Comparison of ENCODE assay signal across 15 cellular contexts in the genomic region with DNA sequence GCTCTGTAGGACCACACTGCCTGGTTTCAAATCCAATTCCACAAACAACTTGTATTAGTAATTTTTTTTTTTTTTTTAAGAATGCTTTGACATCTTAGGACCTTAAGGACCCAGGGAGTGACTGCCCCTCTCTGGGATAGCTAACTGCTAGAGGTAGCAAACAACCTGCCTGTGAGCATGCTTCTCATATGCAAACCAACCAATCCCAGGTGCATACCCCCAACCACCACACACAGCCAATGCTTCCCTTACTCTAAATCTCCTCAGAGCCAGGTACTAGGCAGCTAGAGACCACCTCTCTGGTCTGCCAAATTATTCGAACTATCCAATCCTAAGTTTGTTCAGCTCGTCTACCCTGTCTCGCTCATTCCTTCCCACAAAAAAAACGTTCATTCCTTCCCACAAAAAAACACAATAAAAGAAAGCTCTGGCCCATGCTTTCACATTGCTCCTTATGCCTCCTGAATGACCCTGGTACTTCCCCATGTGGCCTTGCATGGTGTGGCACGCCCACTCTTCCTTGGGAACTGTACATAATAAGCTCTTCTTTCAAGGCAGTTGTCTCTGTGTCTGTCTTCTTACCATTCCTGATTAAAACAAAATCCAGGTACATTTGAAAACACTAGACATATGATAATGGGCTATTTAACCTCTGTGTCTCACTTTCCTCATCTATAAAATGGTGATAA. TPM values are rescaled to one million over a fixed set of nuclear protein-coding genes. Genes with fewer than 3 reads are reported as not detected.
A peak's percentile ranks its signal among the peaks of the same experiment; 100 is the strongest.
DNase-seq lines count a peak whose midpoint lies in the region; ATAC-seq and TF ChIP-seq lines count a peak whose summit lies in the region.
"Had no signal": no experiment of that assay in that cellular context is flagged by ENCODE, and none has a peak within 500 bp of the region (broad histone marks: within the 10 kb centered on the region; RNA-seq: fewer than 3 reads in every experiment).

No MANE protein-coding gene starts in this region.

- WGBS in GM23248 (ENCODE audit: low coverage in 1 of 2, low lambda C conversion rate in 2 of 2, missing lambda C conversion rate in 2 of 2), 2 experiments: 80 to 98% methylated on average over 4 to 5 of the region's 5 CpGs
- WGBS in IMR-90 (ENCODE audit: extremely low coverage in 2 of 2, insufficient read length in 1 of 2), 2 experiments: 60% methylated on average over 4 of the region's 5 CpGs; no CpG with 5 or more reads in 1 of the 2 experiments

- peak overlapping the region; percentile 44; the same call in 1 of the 2 replicates for H3K14ac ChIP-seq in IMR-90 (replicated peaks; ENCODE audit: low read depth, low read length)

- H3K4me1 Mint-ChIP-seq in chondrocyte (ENCODE audit: low read depth): peaks cover 50% of the 10 kb centered on the region

- H3K79me2 ChIP-seq in GM23248 (ENCODE audit: insufficient read depth) (peaks cover 34% of the 10 kb centered on the region), osteoblast (ENCODE audit: insufficient read depth, low read length) (peaks cover 72% of the 10 kb centered on the region)

- H3K27ac Mint-ChIP-seq in chondrocyte (ENCODE audit: unreplicated experiment): peak overlapping the region; percentile 88

- ATAC-seq in IMR-90 (ENCODE audit: low read depth) (no peak; the same call in 1 of the 2 replicates), GM18873 (IDR thresholded peaks at IDR 0.05; ENCODE audit: low FRiP score, unreplicated experiment) (no peak)
- ATAC-seq: right cardiac atrium had no signal

- no peak overlapping the region for H3K4me3 ChIP-seq in GM23248
- H3K4me3 ChIP-seq in IMR-90 (ENCODE audit: insufficient read depth, low read depth, low read length): no peak overlapping the region
- no peak overlapping the region for H3K4me3 ChIP-seq in osteoblast (ENCODE audit: insufficient read depth, low read length)

- BruUV-seq in IMR-90 (replicated peaks; lab: Mats Ljungman, UMichigan): no TSS peak

- DNase-seq in GM23248: peak; percentile 4
- no peak for DNase-seq in IMR-90
- no peak for DNase-seq in chondrocyte (ENCODE audit: low spot score)
- DNase-seq in osteoblast (ENCODE audit: insufficient read length, low spot score, missing footprints): no peak
- DNase-seq in activated CD4-positive, alpha-beta T cell treated with anti-CD3 and anti-CD28 coated beads, Interleukin-2, amount 50 U/mL, for 48 hours: no peak
- DNase-seq in NCI-H1417 treated with DMSO at 0.1 percent for 48 hours (lab: John Stamatoyannopoulos, UW): no peak
- no peak for DNase-seq in T-helper 9 cell
- DNase-seq: activated CD4-positive, CD25-positive, alpha-beta regulatory T cell treated with anti-CD3 and anti-CD28 coated beads, Interleukin-2, amount 50 U/mL, for 72 hours; activated CD8-positive, alpha-beta memory T cell treated with anti-CD3 and anti-CD28 coated beads, Interleukin-2, amount 50 U/mL, for 48 hours; hypothalamus; NCI-H1436 treated with DMSO at 0.1 percent for 48 hours; nucleus accumbens; right cardiac atrium had no signal

- H3K4me1 ChIP-seq in GM23248 (ENCODE audit: insufficient read depth): peaks cover 28% of the 10 kb centered on the region
- H3K4me1 ChIP-seq in IMR-90 (ENCODE audit: control insufficient read depth, insufficient read depth, low read length): peaks cover 7% of the 10 kb centered on the region; the same call in 1 of the 2 replicates
- peaks cover 31% of the 10 kb centered on the region for H3K4me1 ChIP-seq in osteoblast (ENCODE audit: insufficient read depth, low read length)

- H2AFZ ChIP-seq in GM23248 (no peak overlapping the region), IMR-90 (replicated peaks; ENCODE audit: low read length, poor library complexity) (no peak overlapping the region), osteoblast (ENCODE audit: low read length) (no peak overlapping the region)

- TF ChIP-seq POLR2A in IMR-90 (IDR thresholded peaks at IDR 0.05; ENCODE audit: low read depth, low read length): no peak

- H3K9ac ChIP-seq in GM23248: no peak overlapping the region
- H3K9ac ChIP-seq in IMR-90 (ENCODE audit: low read depth, low read length): no peak overlapping the region
- H3K9ac ChIP-seq: KMS-11 had no signal

- H3K79me1 ChIP-seq in IMR-90 (ENCODE audit: low read depth in 1 of 2, low read length in 2 of 2): peaks cover 11 to 26% of the 10 kb centered on the region in 2 experiments

- no peaks in the 10 kb centered on the region for H3K9me3 ChIP-seq in GM23248 (ENCODE audit: low read depth)
- no peaks in the 10 kb centered on the region for H3K9me3 ChIP-seq in IMR-90 (ENCODE audit: control insufficient read depth, insufficient read depth, low read length)
- no peaks in the 10 kb centered on the region for H3K9me3 ChIP-seq in osteoblast (ENCODE audit: low read depth, low read length)

- CTCF ChIA-PET in IMR-90 (lab: Yijun Ruan, JAX): interaction anchor here (0.5 to 1.1 kb wide), 2 partner anchors 9 to 407 kb away, joined by 3 read pairs; no protein-coding TSS in a partner anchor

- TF ChIP-seq RAD21 in IMR-90 (IDR thresholded peaks at IDR 0.05; ENCODE audit: low read length): no peak

- no peak overlapping the region for H3K56ac ChIP-seq in IMR-90 (ENCODE audit: extremely low read depth, insufficient read depth, low read length)

- H3K27ac ChIP-seq in GM23248 (peak overlapping the region; percentile 18; the same call in 1 of the 2 replicates), IMR-90 (ENCODE audit: insufficient read depth, low read length) (no peak overlapping the region), osteoblast (ENCODE audit: low read depth, low read length) (peak overlapping the region; percentile 64)
- H3K27ac ChIP-seq: KMS-11 had no signal

- peak overlapping the region; percentile 3 for H2BK5ac ChIP-seq in IMR-90 (ENCODE audit: low read depth, low read length, poor library complexity, severe bottlenecking)

- H3K36me3 Mint-ChIP-seq in chondrocyte (ENCODE audit: low read depth): peaks cover 11% of the 10 kb centered on the region

- peak overlapping the region; percentile 31 for H3K4ac ChIP-seq in IMR-90 (ENCODE audit: low read depth, low read length)

- no peaks in the 10 kb centered on the region for H3K27me3 Mint-ChIP-seq in chondrocyte (ENCODE audit: low read depth)

- H4K91ac ChIP-seq in IMR-90 (ENCODE audit: insufficient read depth, low read depth, low read length): no peak overlapping the region; the same call in 1 of the 2 replicates

- H2BK120ac ChIP-seq in IMR-90 (ENCODE audit: low read depth, low read length): peak overlapping the region; percentile 25

- peak overlapping the region; percentile 47 for H2AK9ac ChIP-seq in IMR-90 (replicated peaks; ENCODE audit: low read depth, low read length, poor library complexity)

- no peak overlapping the region for H2BK15ac ChIP-seq in IMR-90 (ENCODE audit: low read depth, low read length)

- dilution Hi-C loops in IMR-90 (cut with HindIII; ENCODE audit: low sequenced_read_pairs, unreplicated experiment): no loop called here

- H3K36me3 ChIP-seq in GM23248 (ENCODE audit: low read depth) (no peaks in the 10 kb centered on the region), IMR-90 (ENCODE audit: control insufficient read depth, insufficient read depth, low read length) (no peaks in the 10 kb centered on the region), osteoblast (ENCODE audit: insufficient read depth, low read length) (peaks cover 19% of the 10 kb centered on the region)

- no peaks in the 10 kb centered on the region for H3K9me2 ChIP-seq in GM23248 (ENCODE audit: insufficient read depth)

- no peak overlapping the region for H4K5ac ChIP-seq in IMR-90 (ENCODE audit: low read depth, low read length)

- TF ChIP-seq CTCF in IMR-90 (conservative IDR thresholded peaks at IDR 0.05; ENCODE audit: low read depth, low read length) (no peak), chondrocyte (IDR thresholded peaks at IDR 0.05) (no peak), osteoblast (IDR thresholded peaks at IDR 0.05; ENCODE audit: extremely low read depth, low read depth, low read length) (no peak)

- POLR2A ChIA-PET in IMR-90 (lab: Charles Lee; ENCODE audit: unreplicated experiment): interaction anchor here (0.6 kb wide), 1 partner anchor 640 kb away, joined by 4 read pairs; no protein-coding TSS in a partner anchor

- H3K9me1 ChIP-seq in IMR-90 (ENCODE audit: insufficient read depth, low read length): peaks cover 6% of the 10 kb centered on the region

- peaks cover 32% of the 10 kb centered on the region for H3F3A ChIP-seq in GM23248 (ENCODE audit: insufficient read depth)

- peaks cover 5% of the 10 kb centered on the region for H3K9me3 Mint-ChIP-seq in chondrocyte (ENCODE audit: low read depth)

- no peak overlapping the region for H3K4me3 Mint-ChIP-seq in chondrocyte (ENCODE audit: unreplicated experiment)

- H3K27me3 ChIP-seq in GM23248 (replicated peaks; ENCODE audit: insufficient read depth) (no peaks in the 10 kb centered on the region), IMR-90 (ENCODE audit: control insufficient read depth, insufficient read depth, low read length) (no peaks in the 10 kb centered on the region), osteoblast (ENCODE audit: insufficient read depth, low read length) (no peaks in the 10 kb centered on the region)

- peak overlapping the region; percentile 45; the same call in 1 of the 2 replicates for H3K23ac ChIP-seq in IMR-90 (ENCODE audit: low read depth, low read length)

- H4K8ac ChIP-seq in IMR-90 (ENCODE audit: low read depth in 2 of 2, low read length in 2 of 2): peak overlapping the region in 1 of 2 experiments; percentile 45; a peak in 1 of 4 replicates

- H3K4me2 ChIP-seq in GM23248 (ENCODE audit: unreplicated experiment): no peak overlapping the region
- no peak overlapping the region for H3K4me2 ChIP-seq in IMR-90 (ENCODE audit: low read depth, low read length)
- H3K4me2 ChIP-seq in osteoblast (ENCODE audit: insufficient read depth, low read length): no peak overlapping the region
- H3K4me2 ChIP-seq: KMS-11 had no signal

- intact Hi-C loops in IMR-90 (cut with micrococcal nuclease): no loop called here

- H2AK5ac ChIP-seq in IMR-90 (ENCODE audit: low read depth, low read length): peak overlapping the region; percentile 42

- H4K20me1 ChIP-seq in GM23248 (ENCODE audit: insufficient read depth): no peaks in the 10 kb centered on the region
- no peaks in the 10 kb centered on the region; the same call in 1 of the 2 replicates for H4K20me1 ChIP-seq in IMR-90 (ENCODE audit: insufficient read depth, low read length)
- peaks cover 18% of the 10 kb centered on the region for H4K20me1 ChIP-seq in osteoblast (ENCODE audit: insufficient read depth, low read length)

- H3K18ac ChIP-seq in IMR-90 (ENCODE audit: low read depth, low read length): no peak overlapping the region; the same call in 1 of the 2 replicates

- H2BK20ac ChIP-seq in IMR-90 (ENCODE audit: low read depth, low read length): 0 out of 2 replicates have a peak overlapping the region, but pooled peaks have one; percentile 20

- in situ Hi-C loops in GM23248 (cut with MboI): no loop called here
- in situ Hi-C loops in IMR-90 (cut with MboI; ENCODE audit: low sequenced_read_pairs): no loop called here

RNA-seq across cellular contexts. Expression of a gene that starts 6.4 kb away (rescaled TPM):
- total RNA-seq in GM23248 (2014; rRNA removed; shearing (Covaris generic)): 10.5 and 10.8 TPM in 2 replicates
- polyA plus RNA-seq in GM23248 (2016; fragmentation: Nextera tagmentation; extraction: Ambion mirVana): 7.2 and 8.4 TPM in 2 replicates
- total RNA-seq in IMR-90 (2012; rRNA removed): 15.6 and 16.9 TPM in 2 replicates
- polyA plus RNA-seq in IMR-90 (2012; rRNA removed): 6.7 and 7.7 TPM in 2 replicates
- 1.6 and 1.7 TPM in 2 replicates for polyA plus RNA-seq in IMR-90 (2012; cell fraction: cytosol; rRNA removed)
- 2.2 and 13.6 TPM in 2 replicates for polyA plus RNA-seq in IMR-90 (2012; cell fraction: nucleus; rRNA removed; ENCODE audit: low replicate concordance)
- total RNA-seq in chondrocyte: 15.3 to 17.1 TPM (median 15.4 TPM) in 3 replicates
- 33.7 and 35.1 TPM in 2 replicates for total RNA-seq in osteoblast

RNA-seq across cellular contexts. Expression of a gene that starts 6.4 kb away (rescaled TPM):
- 4.2 and 7.6 TPM in 2 replicates for total RNA-seq in GM23248 (2014; rRNA removed; shearing (Covaris generic))
- 73.1 and 75.1 TPM in 2 replicates for polyA plus RNA-seq in GM23248 (2016; fragmentation: Nextera tagmentation; extraction: Ambion mirVana)
- 3.9 and 6.1 TPM in 2 replicates for total RNA-seq in IMR-90 (2012; rRNA removed)
- 8.4 and 8.5 TPM in 2 replicates for polyA plus RNA-seq in IMR-90 (2012; rRNA removed)
- polyA plus RNA-seq in IMR-90 (2012; cell fraction: cytosol; rRNA removed): 1.2 and 3.1 TPM in 2 replicates
- 0.39 and 3.2 TPM in 2 replicates for polyA plus RNA-seq in IMR-90 (2012; cell fraction: nucleus; rRNA removed; ENCODE audit: low replicate concordance)
- total RNA-seq in chondrocyte: 31.6 to 35.2 TPM (median 31.9 TPM) in 3 replicates
- total RNA-seq in osteoblast: 6.2 and 7.2 TPM in 2 replicates
